ENCODE assay signal across 12 cellular contexts in the genomic region with DNA sequence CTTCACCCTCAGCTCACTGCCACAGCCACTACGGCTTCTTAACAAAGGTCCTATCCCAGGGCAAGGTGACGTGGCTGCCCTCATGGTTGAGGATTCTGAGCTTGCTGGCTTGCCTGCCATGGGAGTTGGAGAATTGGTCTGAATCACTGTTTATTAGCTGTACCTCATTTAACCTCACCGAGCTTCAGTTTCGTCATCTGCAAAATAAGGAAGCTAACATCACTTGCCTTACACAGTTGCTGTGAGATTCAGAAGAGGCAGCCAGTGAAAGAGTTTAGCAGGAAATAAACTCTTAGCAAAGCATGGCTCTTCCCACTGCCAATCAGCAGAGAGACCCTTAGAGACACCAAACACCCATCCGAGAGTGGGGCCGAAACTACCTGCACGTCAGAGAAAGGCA.
DNase-seq lines count a peak whose midpoint lies in the region; ATAC-seq and TF ChIP-seq lines count a peak whose summit lies in the region.
"Had no signal": no experiment of that assay in that cellular context is flagged by ENCODE, and none has a peak within 500 bp of the region (broad histone marks: within the 10 kb centered on the region; RNA-seq: fewer than 3 reads in every experiment).

No MANE protein-coding gene starts in this region.

- no peak for TF ChIP-seq POLR2A in GM18505 (IDR thresholded peaks at IDR 0.05; ENCODE audit: borderline replicate concordance, extremely low read depth, insufficient read depth, insufficient read length)

- no peak overlapping the region for H3K4me3 ChIP-seq in skeletal muscle cell (ENCODE audit: low read depth, low read length)
- H3K4me3 ChIP-seq: K562 had no signal

- DNase-seq in RPMI7951 (ENCODE audit: low read depth) = peak; percentile 33
- peak; percentile 59 for DNase-seq in skeletal muscle cell (ENCODE audit: low read depth)
- DNase-seq in posterior vena cava (ENCODE audit: low spot score) = no peak
- DNase-seq in DMS79 (lab: John Stamatoyannopoulos, UW) = no peak
- no peak for DNase-seq in activated T-cell treated with anti-CD3 and anti-CD28 coated beads, Interleukin-2, amount 50 U/mL, for 1 hour
- DNase-seq: activated CD8-positive, alpha-beta memory T cell treated with anti-CD3 and anti-CD28 coated beads, Interleukin-2, amount 50 U/mL, for 48 hours; NCI-H446 treated with DMSO at 0.1 percent for 48 hours; stimulated activated CD4-positive, alpha-beta T cell treated with anti-CD3 and anti-CD28 coated beads, Interleukin-12 subunit alpha, Interleukin-12 subunit beta, amount 100 ng/mL, for 4 hours had no signal

- intact Hi-C loops in posterior vena cava (cut with DNase I) = no loop called here

- ATAC-seq in GM18505 (IDR thresholded peaks at IDR 0.05; ENCODE audit: unreplicated experiment) (peak; percentile 67), HG03060 (IDR thresholded peaks at IDR 0.05; ENCODE audit: low read depth, unreplicated experiment) (peak; percentile 58), HG03571 (IDR thresholded peaks at IDR 0.05; ENCODE audit: unreplicated experiment) (no peak)
- ATAC-seq: K562 had no signal

Comparison
In these comparisons a context has a peak if more than half of its experiments do, and no peak if none do; other contexts are left out.
1. DNase-seq: peak in RPMI7951 (single experiment) and skeletal muscle cell (single experiment); none in posterior vena cava (single experiment), DMS79 (single experiment) and activated T-cell treated with anti-CD3 and anti-CD28 coated beads, Interleukin-2, amount 50 U/mL, for 1 hour (single experiment).